8 cellular contexts compared by ENCODE assay signal in the genomic region with DNA sequence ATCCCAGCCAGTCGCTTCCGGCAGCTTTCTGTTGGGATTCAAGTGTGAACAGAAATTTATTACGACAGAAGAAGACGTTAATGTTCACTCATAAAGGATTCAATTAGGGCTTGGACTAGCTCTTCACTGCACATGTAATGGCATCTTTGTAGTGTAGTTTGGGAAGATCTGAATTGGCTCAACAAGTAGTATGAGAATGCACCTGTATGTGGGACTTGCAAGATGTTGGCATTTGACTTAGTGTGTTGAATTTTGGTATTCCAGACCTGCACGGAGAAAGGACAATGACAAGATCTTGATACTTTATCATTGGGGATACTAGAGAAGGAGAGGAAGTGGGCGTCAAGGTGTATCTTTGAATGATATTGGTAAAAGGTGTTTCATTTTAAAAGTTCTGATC. TPM values are rescaled to one million over a fixed set of nuclear protein-coding genes. Genes with fewer than 3 reads are reported as not detected.
DNase-seq lines count a peak whose midpoint lies in the region; ATAC-seq and TF ChIP-seq lines count a peak whose summit lies in the region.

No MANE protein-coding gene starts in this region.

- TF ChIP-seq CTCF in BJ (IDR thresholded peaks at IDR 0.05; ENCODE audit: insufficient read depth, low read depth, low read length) (no peak), nephron progenitor cell (IDR thresholded peaks at IDR 0.05) (no peak)

- peak overlapping the region; percentile 98 for H3K27ac Mint-ChIP-seq in nephron progenitor cell

- no peak for DNase-seq in BJ (ENCODE audit: low read depth)
- peak; percentile 37 for DNase-seq in NAMALWA (ENCODE audit: low spot score)
- DNase-seq in effector memory CD4-positive, alpha-beta T cell: no peak
- DNase-seq in nephron progenitor cell: no peak
- no peak for DNase-seq in HK-2 (ENCODE audit: unreplicated experiment)
- no peak for DNase-seq in D341Med (ENCODE audit: low spot score)
- DNase-seq in SKM-1 (lab: John Stamatoyannopoulos, UW; ENCODE audit: unreplicated experiment): no peak

- CTCF ChIA-PET in BJ (lab: Yijun Ruan, JAX): interaction anchor here (0.7 to 4.3 kb wide), 6 partner anchors 12 to 214 kb away, joined by 3 to 43 read pairs (median 4); no protein-coding TSS in a partner anchor

- H3K4me1 ChIP-seq in effector memory CD4-positive, alpha-beta T cell (ENCODE audit: control insufficient read depth, insufficient read depth, low read length, poor library complexity, severe bottlenecking): peaks cover 13% of the 10 kb centered on the region

- H3K27me3 ChIP-seq in BJ (ENCODE audit: control insufficient read depth, insufficient read depth, low read length): no peaks in the 10 kb centered on the region
- H3K27me3 ChIP-seq in effector memory CD4-positive, alpha-beta T cell (replicated peaks; ENCODE audit: control insufficient read depth, insufficient read depth, low read length, poor library complexity, severe bottlenecking): no peaks in the 10 kb centered on the region

- peak overlapping the region; percentile 78 for H3K27ac ChIP-seq in effector memory CD4-positive, alpha-beta T cell (ENCODE audit: insufficient read depth, low read length, poor library complexity, severe bottlenecking)

- H3K9me3 Mint-ChIP-seq in nephron progenitor cell: peaks cover 7% of the 10 kb centered on the region

- no peak for ATAC-seq in HG03039 (IDR thresholded peaks at IDR 0.05; ENCODE audit: unreplicated experiment)

- peak overlapping the region; percentile 96 for H3K4me3 Mint-ChIP-seq in nephron progenitor cell

- peaks cover 4% of the 10 kb centered on the region for H3K36me3 ChIP-seq in BJ (ENCODE audit: control insufficient read depth, insufficient read depth, low read length)
- peaks cover 24% of the 10 kb centered on the region for H3K36me3 ChIP-seq in effector memory CD4-positive, alpha-beta T cell (ENCODE audit: control insufficient read depth, insufficient read depth, low read length)

- POLR2A ChIA-PET in BJ (lab: Charles Lee): no interaction called here

- peak overlapping the region; percentile 97 for H3K4me3 ChIP-seq in BJ (ENCODE audit: low read depth, low read length)
- peak overlapping the region; percentile 90 for H3K4me3 ChIP-seq in effector memory CD4-positive, alpha-beta T cell (ENCODE audit: insufficient read depth, low read depth, low read length, poor library complexity, severe bottlenecking)

- no peaks in the 10 kb centered on the region for H3K9me3 ChIP-seq in effector memory CD4-positive, alpha-beta T cell (ENCODE audit: control insufficient read depth, low read length)

- H3K36me3 Mint-ChIP-seq in nephron progenitor cell (ENCODE audit: low read depth): peaks cover 23% of the 10 kb centered on the region

- H3K4me1 Mint-ChIP-seq in nephron progenitor cell: peaks cover 25% of the 10 kb centered on the region

- H3K27me3 Mint-ChIP-seq in nephron progenitor cell (ENCODE audit: low read depth, poor library complexity): peaks cover 20% of the 10 kb centered on the region

RNA-seq across cellular contexts. Expression of gene PSMD11, which starts 1.2 kb away (rescaled TPM):
- 71.6 and 73.5 TPM in 2 replicates for polyA plus RNA-seq in BJ (2011; rRNA removed)
- polyA minus RNA-seq in BJ (2011; rRNA and poly(A)+ RNA removed): 42.8 and 59.3 TPM in 2 replicates

RNA-seq across cellular contexts. Expression of gene CDK5R1, which starts 41.3 kb away (rescaled TPM):
- 0.20 and 0.26 TPM in 2 replicates for polyA plus RNA-seq in BJ (2011; rRNA removed)
- polyA minus RNA-seq in BJ (2011; rRNA and poly(A)+ RNA removed): 0.41 and 0.43 TPM in 2 replicates
